ENCODE assay signal across 8 cellular contexts in the genomic region with DNA sequence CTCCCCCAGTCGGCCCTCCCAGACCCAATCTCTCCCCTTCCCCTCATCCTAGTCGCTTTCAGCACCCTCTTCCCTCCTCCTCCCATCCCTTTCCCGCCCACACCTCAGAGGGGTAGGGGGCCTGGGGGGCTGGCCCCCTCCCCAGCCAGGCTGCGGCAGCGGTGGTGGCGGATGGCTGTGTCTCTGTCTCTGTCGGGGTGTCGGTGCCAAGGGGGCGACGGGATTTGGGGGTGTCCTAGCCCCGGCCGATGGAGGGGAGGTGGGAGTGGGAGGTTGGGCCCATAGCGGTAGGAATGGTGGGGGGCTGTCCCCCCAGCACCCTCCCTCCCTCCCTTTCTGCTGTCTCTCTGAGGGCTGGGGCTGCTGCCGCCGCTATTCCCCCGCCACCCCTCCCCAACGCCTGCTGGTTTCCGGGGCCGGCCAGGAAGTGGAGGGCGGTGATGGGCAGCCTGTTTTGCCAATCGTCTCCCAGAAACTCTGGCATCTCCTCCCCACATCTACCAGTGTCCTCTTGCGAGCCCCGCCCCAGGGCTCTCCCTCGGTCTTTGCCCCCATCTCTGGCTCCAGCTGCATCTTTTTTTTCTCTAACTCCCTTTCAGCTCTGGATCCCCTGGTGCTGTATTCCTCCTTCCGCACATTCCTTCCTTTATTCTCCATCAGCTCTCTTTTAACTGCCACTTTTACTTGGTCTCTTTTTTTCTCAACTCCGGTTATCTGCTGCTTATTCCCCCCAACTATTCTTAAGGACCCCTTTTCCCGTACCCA. TPM values are rescaled to one million over a fixed set of nuclear protein-coding genes. Genes with fewer than 3 reads are reported as not detected.
DNase-seq lines count a peak whose midpoint lies in the region; ATAC-seq and TF ChIP-seq lines count a peak whose summit lies in the region.

A gene with protein sequence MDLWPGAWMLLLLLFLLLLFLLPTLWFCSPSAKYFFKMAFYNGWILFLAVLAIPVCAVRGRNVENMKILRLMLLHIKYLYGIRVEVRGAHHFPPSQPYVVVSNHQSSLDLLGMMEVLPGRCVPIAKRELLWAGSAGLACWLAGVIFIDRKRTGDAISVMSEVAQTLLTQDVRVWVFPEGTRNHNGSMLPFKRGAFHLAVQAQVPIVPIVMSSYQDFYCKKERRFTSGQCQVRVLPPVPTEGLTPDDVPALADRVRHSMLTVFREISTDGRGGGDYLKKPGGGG (minus strand): TSS at position 374 of the 765 bp plus-strand sequence. CDS start 4,588 bp downstream, outside the sequence.

- H3K36me3 ChIP-seq in BLaER1 treated with 17β-estradiol and CSF1 and Interleukin-3, amounts not matched to agents 10 nM and 100 nM = peaks cover 10 to 25% (median 18%) of the 10 kb centered on the region in 11 experiments
- H3K36me3 ChIP-seq in IMR-90 (ENCODE audit: control insufficient read depth, insufficient read depth, low read length) (peaks cover 8% of the 10 kb centered on the region), OCI-LY3 (replicated peaks; ENCODE audit: low read depth, low read length) (no peaks in the 10 kb centered on the region), endodermal cell (ENCODE audit: control insufficient read depth, insufficient read depth, low read length) (peaks cover 22% of the 10 kb centered on the region)

- TF ChIP-seq RAD21 in IMR-90 (IDR thresholded peaks at IDR 0.05; ENCODE audit: low read length) = no peak

- H4K8ac ChIP-seq in IMR-90 (ENCODE audit: low read depth in 2 of 2, low read length in 2 of 2) = peak within 1 kb of the TSS; percentile 55 to 89

- H3K4me3 Mint-ChIP-seq in endodermal cell = peak within 1 kb of the TSS; percentile 78

- H4K20me1 ChIP-seq in BLaER1 treated with 17β-estradiol and CSF1 and Interleukin-3, amounts not matched to agents 10 nM and 100 nM = no peaks in the 10 kb centered on the region; a peak in 1 of 22 replicates
- H4K20me1 ChIP-seq in IMR-90 (ENCODE audit: insufficient read depth, low read length) = peaks cover 3% of the 10 kb centered on the region; the same call in 1 of the 2 replicates
- no peaks in the 10 kb centered on the region for H4K20me1 ChIP-seq in OCI-LY3 (ENCODE audit: insufficient read depth, low read length)

- no peaks in the 10 kb centered on the region for H3K27me3 Mint-ChIP-seq in endodermal cell (ENCODE audit: insufficient read depth)

- CTCF ChIA-PET in IMR-90 (lab: Yijun Ruan, JAX) = no interaction called here

- H3K14ac ChIP-seq in IMR-90 (replicated peaks; ENCODE audit: low read depth, low read length) = peak within 1 kb of the TSS; percentile 87

- peak within 1 kb of the TSS; percentile 86 to 92 (median 90) for H3K9ac ChIP-seq in BLaER1 treated with 17β-estradiol and CSF1 and Interleukin-3, amounts not matched to agents 10 nM and 100 nM
- H3K9ac ChIP-seq in IMR-90 (ENCODE audit: low read depth, low read length) (peak within 1 kb of the TSS; percentile 95), OCI-LY3 (ENCODE audit: low read length) (peak within 1 kb of the TSS; percentile 96), endodermal cell (ENCODE audit: extremely low read depth, low read length, poor library complexity, severe bottlenecking) (peak within 1 kb of the TSS; percentile 84)

- no peaks in the 10 kb centered on the region for H3K9me3 Mint-ChIP-seq in endodermal cell

- H3K4me1 ChIP-seq in BLaER1 treated with 17β-estradiol and CSF1 and Interleukin-3, amounts not matched to agents 10 nM and 100 nM = peaks cover 61 to 73% (median 69%) of the 10 kb centered on the region in 10 experiments
- H3K4me1 ChIP-seq in IMR-90 (ENCODE audit: control insufficient read depth, insufficient read depth, low read length) (peaks cover 5% of the 10 kb centered on the region), OCI-LY3 (ENCODE audit: low read length) (peaks cover 22% of the 10 kb centered on the region), endodermal cell (ENCODE audit: control insufficient read depth, insufficient read depth, low read length) (no peaks in the 10 kb centered on the region)

- H2AK9ac ChIP-seq in IMR-90 (replicated peaks; ENCODE audit: low read depth, low read length, poor library complexity) = peak within 1 kb of the TSS; percentile 99

- H3K36me3 Mint-ChIP-seq in endodermal cell (ENCODE audit: low read depth) = peaks cover 25% of the 10 kb centered on the region

- H3K4me3 ChIP-seq in BLaER1 treated with 17β-estradiol and CSF1 and Interleukin-3, amounts not matched to agents 10 nM and 100 nM = peak within 1 kb of the TSS; percentile 73 to 90 (median 82)
- H3K4me3 ChIP-seq in IMR-90 (ENCODE audit: insufficient read depth, low read depth, low read length) = peak within 1 kb of the TSS; percentile 76
- peak within 1 kb of the TSS; percentile 99 for H3K4me3 ChIP-seq in OCI-LY3 (ENCODE audit: low read length)
- H3K4me3 ChIP-seq in endodermal cell (ENCODE audit: low read length) = peak within 1 kb of the TSS; percentile 97

- BruUV-seq in IMR-90 (replicated peaks; lab: Mats Ljungman, UMichigan) = no TSS peak

- 0 out of 2 replicates have a peak, but pooled peaks have one; percentile 4 for TF ChIP-seq CTCF in IMR-90 (conservative IDR thresholded peaks at IDR 0.05; ENCODE audit: low read depth, low read length)
- no peak for TF ChIP-seq CTCF in OCI-LY3 (IDR thresholded peaks at IDR 0.05; ENCODE audit: low read depth, low read length)
- no peak for TF ChIP-seq CTCF in endodermal cell (conservative IDR thresholded peaks at IDR 0.05)

- peak within 1 kb of the TSS; percentile 35; the same call in 2 of the 3 replicates for H2BK15ac ChIP-seq in IMR-90 (ENCODE audit: low read depth, low read length)

- H3K9me3 ChIP-seq in BLaER1 treated with 17β-estradiol and CSF1 and Interleukin-3, amounts not matched to agents 10 nM and 100 nM (replicated peaks in 1 of 11) = no peaks in the 10 kb centered on the region
- no peaks in the 10 kb centered on the region for H3K9me3 ChIP-seq in IMR-90 (ENCODE audit: control insufficient read depth, insufficient read depth, low read length)
- no peaks in the 10 kb centered on the region for H3K9me3 ChIP-seq in OCI-LY3 (ENCODE audit: insufficient read depth, low read length)
- no peaks in the 10 kb centered on the region for H3K9me3 ChIP-seq in endodermal cell (ENCODE audit: control insufficient read depth, low read length)

- POLR2A ChIA-PET in IMR-90 (lab: Charles Lee; ENCODE audit: unreplicated experiment) = interaction anchor here (0.6 kb wide), 1 partner anchor 495 kb away, joined by 3 read pairs; no protein-coding TSS in a partner anchor

- TF ChIP-seq POLR2A in IMR-90 (IDR thresholded peaks at IDR 0.05; ENCODE audit: low read depth, low read length) = no peak; the same call in 1 of the 2 replicates

- peak within 1 kb of the TSS; percentile 92 to 100 (median 98) for H3K4me2 ChIP-seq in BLaER1 treated with 17β-estradiol and CSF1 and Interleukin-3, amounts not matched to agents 10 nM and 100 nM
- H3K4me2 ChIP-seq in IMR-90 (ENCODE audit: low read depth, low read length) (peak within 1 kb of the TSS; percentile 98), OCI-LY3 (ENCODE audit: low read length) (peak within 1 kb of the TSS; percentile 98)

- H3K18ac ChIP-seq in IMR-90 (ENCODE audit: low read depth, low read length) = peak within 1 kb of the TSS; percentile 70

- H3K56ac ChIP-seq in IMR-90 (ENCODE audit: extremely low read depth, insufficient read depth, low read length) = peak within 1 kb of the TSS; percentile 91

- H2BK120ac ChIP-seq in IMR-90 (ENCODE audit: low read depth, low read length) = peak within 1 kb of the TSS; percentile 65

- H3K4me1 Mint-ChIP-seq in endodermal cell = peaks cover 44% of the 10 kb centered on the region

- H3K79me1 ChIP-seq in IMR-90 (ENCODE audit: low read depth in 1 of 2, low read length in 2 of 2) = peaks cover 35 to 65% of the 10 kb centered on the region in 2 experiments

- dilution Hi-C loops in IMR-90 (cut with HindIII; ENCODE audit: low sequenced_read_pairs, unreplicated experiment) = no loop called here

- intact Hi-C loops in IMR-90 (cut with micrococcal nuclease) = loop anchor here (1.0 to 5.0 kb wide), 3 partner anchors 23 to 59 kb away; no protein-coding TSS in a partner anchor

- H3K27me3 ChIP-seq in BLaER1 treated with 17β-estradiol and CSF1 and Interleukin-3, amounts not matched to agents 10 nM and 100 nM = no peaks in the 10 kb centered on the region
- H3K27me3 ChIP-seq in IMR-90 (ENCODE audit: control insufficient read depth, insufficient read depth, low read length) (no peaks in the 10 kb centered on the region), OCI-LY3 (ENCODE audit: low read depth, low read length) (no peaks in the 10 kb centered on the region), endodermal cell (ENCODE audit: control insufficient read depth, insufficient read depth, low read length, poor library complexity, severe bottlenecking) (no peaks in the 10 kb centered on the region)

- in situ Hi-C loops in IMR-90 (cut with MboI; ENCODE audit: low sequenced_read_pairs) = loop anchor here (10.0 to 25.0 kb wide), 2 partner anchors 201 to 786 kb away; a partner anchor contains a TSS

- H2AK5ac ChIP-seq in IMR-90 (ENCODE audit: low read depth, low read length) = peak within 1 kb of the TSS; percentile 97

- peak within 1 kb of the TSS; percentile 82 for H4K91ac ChIP-seq in IMR-90 (ENCODE audit: insufficient read depth, low read depth, low read length)

- H3K27ac Mint-ChIP-seq in endodermal cell = peak within 1 kb of the TSS; percentile 98

- H4K5ac ChIP-seq in IMR-90 (ENCODE audit: low read depth, low read length) = peak within 1 kb of the TSS; percentile 77

- H2BK5ac ChIP-seq in IMR-90 (ENCODE audit: low read depth, low read length, poor library complexity, severe bottlenecking) = peak within 1 kb of the TSS; percentile 90

- peaks cover 26% of the 10 kb centered on the region for H3K79me2 ChIP-seq in OCI-LY3 (ENCODE audit: low read length)

- peak; percentile 96 for DNase-seq in IMR-90
- peak; percentile 96 for DNase-seq in activated CD8-positive, alpha-beta memory T cell treated with anti-CD3 and anti-CD28 coated beads, Interleukin-2, amount 50 U/mL, for 4 hours
- peak; percentile 99 for DNase-seq in endodermal cell
- peak; percentile 96 for DNase-seq in mesenteric fat pad (ENCODE audit: low spot score)
- DNase-seq in stimulated activated CD8-positive, alpha-beta memory T cell treated with anti-CD3 and anti-CD28 coated beads, Interleukin-12 subunit alpha, Interleukin-12 subunit beta, amount 100 ng/mL, for 4 hours (ENCODE audit: low read depth) = peak; percentile 94

- WGBS in IMR-90 (ENCODE audit: extremely low coverage in 2 of 2, insufficient read length in 1 of 2), 2 experiments = 1% methylated on average over 10 of the region's 27 CpGs; no CpG with 5 or more reads in 1 of the 2 experiments
- WGBS in endodermal cell (ENCODE audit: insufficient coverage in 1 of 2, insufficient read length in 1 of 2), 2 experiments = 1 to 2% methylated on average over 10 to 23 of the region's 27 CpGs

- peak within 1 kb of the TSS; percentile 9; the same call in 1 of the 2 replicates for H2BK20ac ChIP-seq in IMR-90 (ENCODE audit: low read depth, low read length)

- H3K23ac ChIP-seq in IMR-90 (ENCODE audit: low read depth, low read length) = peak within 1 kb of the TSS; percentile 92

- H3K9me1 ChIP-seq in IMR-90 (ENCODE audit: insufficient read depth, low read length) = peaks cover 30% of the 10 kb centered on the region

- H3K27ac ChIP-seq in BLaER1 treated with 17β-estradiol and CSF1 and Interleukin-3, amounts not matched to agents 10 nM and 100 nM = peak within 1 kb of the TSS; percentile 80 to 94 (median 90)
- H3K27ac ChIP-seq in IMR-90 (ENCODE audit: insufficient read depth, low read length) = peak within 1 kb of the TSS; percentile 96
- peak within 1 kb of the TSS; percentile 90 for H3K27ac ChIP-seq in OCI-LY3 (ENCODE audit: low read length)
- H3K27ac ChIP-seq in endodermal cell (ENCODE audit: low read depth, low read length) = peak within 1 kb of the TSS; percentile 98

- ATAC-seq in GM19463 (IDR thresholded peaks at IDR 0.05; ENCODE audit: unreplicated experiment) = peak; percentile 49
- ATAC-seq in IMR-90 (ENCODE audit: low read depth) = peak; percentile 62

- peak within 1 kb of the TSS; percentile 93 for H2AFZ ChIP-seq in IMR-90 (replicated peaks; ENCODE audit: low read length, poor library complexity)
- no peak within 1 kb of the TSS for H2AFZ ChIP-seq in OCI-LY3 (ENCODE audit: low read depth, low read length)

- H3K4ac ChIP-seq in IMR-90 (ENCODE audit: low read depth, low read length) = peak within 1 kb of the TSS; percentile 96

RNA-seq across cellular contexts. Expression of the gene that starts here (rescaled TPM):
- 27.2 TPM in 2 replicates for total RNA-seq in IMR-90 (2012; rRNA removed)
- 116 and 126 TPM in 2 replicates for polyA plus RNA-seq in IMR-90 (2012; rRNA removed)
- 104 and 146 TPM in 2 replicates for polyA plus RNA-seq in IMR-90 (2012; cell fraction: cytosol; rRNA removed)
- 76.1 and 123 TPM in 2 replicates for polyA plus RNA-seq in IMR-90 (2012; cell fraction: nucleus; rRNA removed; ENCODE audit: low replicate concordance)
- 100 to 1,000 TPM; 124 to 147 TPM for total RNA-seq in endodermal cell
- polyA plus RNA-seq in endodermal cell (2013, experiment 1 of 2) = 126 TPM
- 113 TPM for polyA plus RNA-seq in endodermal cell (2013, experiment 2 of 2)
- total RNA-seq in mesenteric fat pad = 39.9 TPM

Comparison
In these comparisons a context has a peak if more than half of its experiments do, and no peak if none do; other contexts are left out.
1. Peak in every context shown above with its lines: DNase-seq, ATAC-seq, H3K4me3 ChIP-seq and H3K27ac ChIP-seq.